Comparison of ENCODE assay signal across 1 cellular context in the genomic region with DNA sequence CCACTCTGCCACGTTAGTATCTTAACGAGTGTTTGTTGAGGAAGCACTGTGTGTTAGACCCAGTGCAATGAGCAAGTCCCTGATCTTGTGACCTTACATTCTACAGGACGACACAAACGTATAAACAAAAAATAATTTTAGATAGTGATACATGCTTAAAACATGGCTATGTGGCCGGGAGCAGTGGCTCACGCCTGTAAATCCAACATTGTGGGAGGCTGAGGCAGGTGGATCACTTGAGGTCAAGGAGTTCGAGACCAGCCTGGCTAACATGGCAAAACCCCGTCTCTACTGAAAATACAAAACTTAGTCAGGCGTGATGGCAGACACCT.
TF ChIP-seq lines count a peak whose summit lies in the region.

No MANE protein-coding gene starts in this region.

TF ChIP-seq in GM12878, 131 proteins besides CTCF, POLR2A, EP300 and RAD21:
- 0 out of 2 replicates have a peak, but pooled peaks have one; percentile 15 for TF ChIP-seq NBN (IDR thresholded peaks at IDR 0.05)
- TF ChIP-seq ZBTB40 (IDR thresholded peaks at IDR 0.05; ENCODE audit: borderline replicate concordance), result peak; percentile 51; the same call in 1 of the 2 replicates
- TF ChIP-seq NR2F1 (conservative IDR thresholded peaks at IDR 0.05), result peak; percentile 44; the same call in 1 of the 2 replicates
- TF ChIP-seq ZNF274 (IDR thresholded peaks at IDR 0.05; ENCODE audit: insufficient read depth, insufficient read length), result no peak
- no peak for TF ChIP-seq SIN3A (IDR thresholded peaks at IDR 0.05; ENCODE audit: low read depth, low read length)
TF ChIP-seq in GM12878: peak in this region for 3.
